In the genomic region with DNA sequence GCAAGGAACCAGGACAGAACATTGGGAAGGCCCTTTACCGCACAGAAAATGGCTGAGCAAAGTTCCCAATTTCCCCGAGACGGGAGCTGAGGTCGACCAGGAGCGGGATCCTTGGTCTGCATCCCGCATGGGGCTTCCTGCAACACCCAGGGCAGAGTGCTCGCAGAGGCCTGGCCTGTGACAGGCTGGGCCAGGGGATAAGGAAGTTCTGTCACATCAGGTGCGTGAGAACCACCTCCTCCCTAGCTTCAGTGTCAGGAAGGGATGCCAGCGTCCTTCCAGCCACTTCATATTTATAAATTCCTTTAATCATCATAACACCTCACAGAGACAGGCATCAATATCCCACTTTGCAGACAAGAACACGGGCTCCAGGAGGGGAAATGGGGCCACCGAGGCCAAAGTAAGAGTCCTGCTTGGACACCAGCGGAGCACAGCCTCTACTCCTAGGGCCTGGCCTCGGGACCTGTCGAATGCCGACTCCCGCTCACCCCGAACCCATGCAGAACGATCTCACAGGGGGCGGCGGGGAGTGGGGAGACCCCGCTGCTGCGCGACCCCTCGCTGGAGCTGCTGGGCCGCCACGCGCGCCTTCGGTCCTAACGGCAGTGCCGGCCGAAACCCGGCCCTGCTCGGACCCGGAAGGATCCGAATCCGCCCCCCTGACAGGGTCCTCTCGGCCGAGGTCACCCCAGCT, we compare ENCODE assay signal across 8 cellular contexts. TPM values are rescaled to one million over a fixed set of nuclear protein-coding genes. Genes with fewer than 3 reads are reported as not detected.
A peak's percentile ranks its signal among the peaks of the same experiment; 100 is the strongest.
DNase-seq lines count a peak whose midpoint lies in the region.

No MANE protein-coding gene starts in this region.

- H3K9me3 Mint-ChIP-seq in IgD-negative memory B cell: no peaks in the 10 kb centered on the region

- peak overlapping the region; percentile 96 to 99 (median 98) for H3K4me3 Mint-ChIP-seq in IgD-negative memory B cell

- peaks cover 11 to 37% (median 21%) of the 10 kb centered on the region in 3 donors for H3K4me1 Mint-ChIP-seq in IgD-negative memory B cell

- no peaks in the 10 kb centered on the region for H3K27me3 Mint-ChIP-seq in IgD-negative memory B cell

- H3K4me3 ChIP-seq in adipocyte (ENCODE audit: low read length) (peak overlapping the region; percentile 99), iPS-15b (ENCODE audit: low read depth, low read length) (peak overlapping the region; percentile 98)

- peak overlapping the region; percentile 97 to 99 (median 98) for H3K27ac Mint-ChIP-seq in IgD-negative memory B cell

- peaks cover 52% of the 10 kb centered on the region for H3K4me1 ChIP-seq in adipocyte (ENCODE audit: control insufficient read depth, insufficient read depth, low read length)
- peaks cover 2% of the 10 kb centered on the region for H3K4me1 ChIP-seq in iPS-15b (ENCODE audit: control insufficient read depth, insufficient read depth, low read length)

- H3K27me3 ChIP-seq in adipocyte (replicated peaks; ENCODE audit: control insufficient read depth, insufficient read depth, low read length): no peaks in the 10 kb centered on the region
- no peaks in the 10 kb centered on the region for H3K27me3 ChIP-seq in iPS-15b (ENCODE audit: control insufficient read depth, insufficient read depth, low read length)

- peaks cover 49% of the 10 kb centered on the region for H3K36me3 ChIP-seq in adipocyte (ENCODE audit: control insufficient read depth, insufficient read depth, low read length, severe bottlenecking)
- H3K36me3 ChIP-seq in iPS-15b (ENCODE audit: control insufficient read depth, insufficient read depth, low read length): peaks cover 36% of the 10 kb centered on the region

- H3K9ac ChIP-seq in adipocyte (ENCODE audit: low read length): peak overlapping the region; percentile 100
- peak overlapping the region; percentile 96 for H3K9ac ChIP-seq in iPS-15b (ENCODE audit: low read depth, low read length)

- H3K36me3 Mint-ChIP-seq in IgD-negative memory B cell: peaks cover 2% of the 10 kb centered on the region

- peak; percentile 40 for DNase-seq in activated T-cell treated with anti-CD3 and anti-CD28 coated beads, Interleukin-2, amount 50 U/mL, for 1 hour
- no peak for DNase-seq in activated T-cell treated with anti-CD3 and anti-CD28 coated beads for 4 hours
- peak; percentile 53 for DNase-seq in adipocyte (ENCODE audit: low read depth)
- DNase-seq in stimulated activated CD8-positive, alpha-beta memory T cell treated with anti-CD3 and anti-CD28 coated beads, Interleukin-4, amount 100 ng/mL, for 48 hours: peak; percentile 39
- no peak for DNase-seq in activated CD4-positive, CD25-positive, alpha-beta regulatory T cell (lab: John Stamatoyannopoulos, UW)
- no peak for DNase-seq in activated CD4-positive, alpha-beta T cell treated with anti-CD3 and anti-CD28 coated beads for 48 hours

- H3K9me3 ChIP-seq in adipocyte (ENCODE audit: control insufficient read depth, low read length): no peaks in the 10 kb centered on the region
- H3K9me3 ChIP-seq in iPS-15b (ENCODE audit: control insufficient read depth, insufficient read depth, low read length): no peaks in the 10 kb centered on the region

RNA-seq across cellular contexts. Expression of a gene that starts 0.5 kb away (rescaled TPM):
- polyA plus RNA-seq in IgD-negative memory B cell: 44.4 TPM

RNA-seq across cellular contexts. Expression of a gene that starts 0.8 kb away (rescaled TPM):
- polyA plus RNA-seq in IgD-negative memory B cell: 65.7 TPM

RNA-seq across cellular contexts. Expression of a gene that starts 13.8 kb away (rescaled TPM):
- polyA plus RNA-seq in IgD-negative memory B cell: not detected

RNA-seq across cellular contexts. Expression of a gene that starts 29.5 kb away (rescaled TPM):
- 11.6 TPM for polyA plus RNA-seq in IgD-negative memory B cell

RNA-seq across cellular contexts. Expression of a gene that starts 30.1 kb away (rescaled TPM):
- polyA plus RNA-seq in IgD-negative memory B cell: 179 TPM

Comparison
In these comparisons a context has a peak if more than half of its experiments do, and no peak if none do; other contexts are left out.
1. DNase-seq: peak in activated T-cell treated with anti-CD3 and anti-CD28 coated beads, Interleukin-2, amount 50 U/mL, for 1 hour (single experiment), adipocyte (single experiment) and stimulated activated CD8-positive, alpha-beta memory T cell treated with anti-CD3 and anti-CD28 coated beads, Interleukin-4, amount 100 ng/mL, for 48 hours (single experiment); none in activated T-cell treated with anti-CD3 and anti-CD28 coated beads for 4 hours (single experiment), activated CD4-positive, CD25-positive, alpha-beta regulatory T cell (0 of 4) and activated CD4-positive, alpha-beta T cell treated with anti-CD3 and anti-CD28 coated beads for 48 hours (single experiment).